Comparison of ENCODE assay signal across 7 cellular contexts in genomic region chr1:225921734-225922709, GRCh38. TPM values are rescaled to one million over a fixed set of nuclear protein-coding genes. Genes with fewer than 3 reads are reported as not detected.
DNase-seq lines count a peak whose midpoint lies in the region; ATAC-seq and TF ChIP-seq lines count a peak whose summit lies in the region.

No MANE protein-coding gene starts in this region.

- intact Hi-C loops in body of pancreas (cut with DNase I): no loop called here

- in situ Hi-C loops in ACHN (cut with HindIII; ENCODE audit: low pct_ligation_motif_present, low pct_unique_long_range_greater_than_20kb, low sequenced_read_pairs): no loop called here

- peaks cover 56% of the 10 kb centered on the region for H3K4me1 ChIP-seq in body of pancreas

- no peak overlapping the region for H3K27ac Mint-ChIP-seq in neural crest cell (ENCODE audit: unreplicated experiment)

- ATAC-seq in body of pancreas (peak; percentile 34), HG03280 (IDR thresholded peaks at IDR 0.05; ENCODE audit: unreplicated experiment) (no peak)

- TF ChIP-seq POLR2A in body of pancreas (IDR thresholded peaks at IDR 0.05): peak in 1 of 3 donors; percentile 21

- H3K4me1 Mint-ChIP-seq in neural crest cell: peaks cover 8% of the 10 kb centered on the region

- H3K36me3 ChIP-seq in body of pancreas (replicated peaks in 1 of 2; ENCODE audit: insufficient read depth in 1 of 2, low read depth in 2 of 2): no peaks in the 10 kb centered on the region

- DNase-seq in EL (peak; percentile 18), NCI-H1694 treated with DMSO at 0.1 percent for 48 hours (lab: John Stamatoyannopoulos, UW) (peak; percentile 57), body of pancreas (peak; percentile 61 to 78 (median 74)), neural crest cell (ENCODE audit: low read depth, low spot score) (no peak), GOT3 (lab: John Stamatoyannopoulos, UW) (no peak), ACHN (no peak)

- no peaks in the 10 kb centered on the region for H3K9me3 Mint-ChIP-seq in neural crest cell

- H3K4me3 ChIP-seq in body of pancreas: no peak overlapping the region

- peak overlapping the region; percentile 98 for H3K4me3 Mint-ChIP-seq in neural crest cell

- peaks cover 4% of the 10 kb centered on the region for H3K36me3 Mint-ChIP-seq in neural crest cell (ENCODE audit: low read depth)

- H3K27me3 Mint-ChIP-seq in neural crest cell (ENCODE audit: low read depth): no peaks in the 10 kb centered on the region

- WGBS in body of pancreas, 2 donors: 84 to 91% methylated on average over 10 to 23 of the region's 23 CpGs

- H3K27ac ChIP-seq in body of pancreas: peak overlapping the region; percentile 88 to 98 (median 96)

- no peaks in the 10 kb centered on the region for H3K9me3 ChIP-seq in body of pancreas

- H3K27me3 ChIP-seq in body of pancreas: no peaks in the 10 kb centered on the region

- no peak for TF ChIP-seq CTCF in body of pancreas (IDR thresholded peaks at IDR 0.05)
- TF ChIP-seq CTCF in neural crest cell (conservative IDR thresholded peaks at IDR 0.05): no peak

RNA-seq across cellular contexts. Expression of gene PYCR2, which starts 2.0 kb away (rescaled TPM):
- 10 to 100 TPM; 34.2 to 52.4 TPM for total RNA-seq in body of pancreas
- total RNA-seq in neural crest cell: 54.8 and 59.9 TPM in 2 replicates

RNA-seq across cellular contexts. Expression of gene LEFTY2, which starts 19.0 kb away (rescaled TPM):
- total RNA-seq in body of pancreas (1 to 10 TPM in 1 of 2 donors, under 1 TPM in 1; 0.99 to 8.0 TPM), neural crest cell (not detected in 2 replicates)

RNA-seq across cellular contexts. Expression of gene LEFTY1, which starts 33.1 kb away (rescaled TPM):
- 100 to 1,000 TPM; 138 to 153 TPM for total RNA-seq in body of pancreas
- total RNA-seq in neural crest cell: 0.65 TPM in 1 of 2 replicates, not detected in the other

RNA-seq across cellular contexts. Expression of gene TMEM63A, which starts 39.8 kb away (rescaled TPM):
- total RNA-seq in body of pancreas (100 to 1,000 TPM; 129 to 217 TPM), neural crest cell (24.8 and 29.3 TPM in 2 replicates)

Comparison
In these comparisons a context has a peak if more than half of its experiments do, and no peak if none do; other contexts are left out.
1. DNase-seq: peak in EL (single experiment), NCI-H1694 treated with DMSO at 0.1 percent for 48 hours (single experiment) and body of pancreas (4 of 4); none in neural crest cell (single experiment), GOT3 (single experiment) and ACHN (single experiment).
2. RNA of gene LEFTY1, which starts 33.1 kb away (total RNA-seq): 138 to 153 TPM in body of pancreas; 0.65 TPM in neural crest cell; every median in the first group is over 10 times any median in the second.